10 cellular contexts compared by ENCODE assay signal in genomic region chrX:109782994-109783711, GRCh38. TPM values are rescaled to one million over a fixed set of nuclear protein-coding genes. Genes with fewer than 3 reads are reported as not detected.
A peak's percentile ranks its signal among the peaks of the same experiment; 100 is the strongest.
DNase-seq lines count a peak whose midpoint lies in the region; ATAC-seq and TF ChIP-seq lines count a peak whose summit lies in the region.
"Had no signal": no experiment of that assay in that cellular context is flagged by ENCODE, and none has a peak within 500 bp of the region (broad histone marks: within the 10 kb centered on the region; RNA-seq: fewer than 3 reads in every experiment).

No MANE protein-coding gene starts in this region.

- DNase-seq in GM06990 (ENCODE audit: extremely low read depth, insufficient read length) (peak; percentile 23), esophagus muscularis mucosa (ENCODE audit: extremely low spot score) (no peak), right atrium auricular region (ENCODE audit: low spot score) (no peak), COR-L47 (lab: John Stamatoyannopoulos, UW) (no peak), HEK293T (ENCODE audit: extremely low spot score) (no peak)
- no peak for DNase-seq in activated naive CD8-positive, alpha-beta T cell treated with anti-CD3 and anti-CD28 coated beads, Interleukin-2, amount 10 ng/mL, durations not matched to agents 7 days and 5 days
- DNase-seq: NCI-H146 had no signal

- 70% methylated on average over 6 of the region's 6 CpGs for WGBS in esophagus muscularis mucosa

- H3K4me1 Mint-ChIP-seq in activated naive CD8-positive, alpha-beta T cell treated with anti-CD3 and anti-CD28 coated beads, Interleukin-2, amount 10 ng/mL, durations not matched to agents 7 days and 5 days: peaks cover 8% of the 10 kb centered on the region

- no peaks in the 10 kb centered on the region for H3K27me3 Mint-ChIP-seq in activated naive CD8-positive, alpha-beta T cell treated with anti-CD3 and anti-CD28 coated beads, Interleukin-2, amount 10 ng/mL, durations not matched to agents 7 days and 5 days

- H3K4me3 ChIP-seq in GM06990 (replicated peaks; ENCODE audit: low read depth, low read length): no peak overlapping the region
- H3K4me3 ChIP-seq in esophagus muscularis mucosa: no peak overlapping the region
- no peak overlapping the region for H3K4me3 ChIP-seq in right atrium auricular region
- H3K4me3 ChIP-seq: suprapubic skin had no signal

- H3K36me3 Mint-ChIP-seq in activated naive CD8-positive, alpha-beta T cell treated with anti-CD3 and anti-CD28 coated beads, Interleukin-2, amount 10 ng/mL, durations not matched to agents 7 days and 5 days: no peaks in the 10 kb centered on the region

- CTCF ChIA-PET in HEK293T (lab: Yijun Ruan, JAX): no interaction called here

- intact Hi-C loops in esophagus muscularis mucosa (cut with DNase I): no loop called here

- peak; percentile 88 for ATAC-seq in GM19395 (IDR thresholded peaks at IDR 0.05; ENCODE audit: unreplicated experiment)
- peak; percentile 80 for ATAC-seq in HG03097 (IDR thresholded peaks at IDR 0.05; ENCODE audit: low FRiP score, unreplicated experiment)
- no peak for ATAC-seq in activated naive CD8-positive, alpha-beta T cell treated with anti-CD3 and anti-CD28 coated beads, Interleukin-2, amount 10 ng/mL, durations not matched to agents 7 days and 5 days (ENCODE audit: low read depth)

- POLR2A ChIA-PET in activated naive CD8-positive, alpha-beta T cell treated with anti-CD3 and anti-CD28 coated beads, Interleukin-2, amount 10 ng/mL, durations not matched to agents 7 days and 5 days (lab: Charles Lee): no interaction called here
- POLR2A ChIA-PET in HEK293T (lab: Yijun Ruan, JAX): no interaction called here

- H3K4me3 Mint-ChIP-seq in activated naive CD8-positive, alpha-beta T cell treated with anti-CD3 and anti-CD28 coated beads, Interleukin-2, amount 10 ng/mL, durations not matched to agents 7 days and 5 days: peak overlapping the region; percentile 60

- H3K9me3 Mint-ChIP-seq in activated naive CD8-positive, alpha-beta T cell treated with anti-CD3 and anti-CD28 coated beads, Interleukin-2, amount 10 ng/mL, durations not matched to agents 7 days and 5 days: peaks cover 2% of the 10 kb centered on the region

- H3K27ac ChIP-seq in esophagus muscularis mucosa (replicated peaks in 1 of 4): no peak overlapping the region
- H3K27ac ChIP-seq in right atrium auricular region: no peak overlapping the region
- H3K27ac ChIP-seq: suprapubic skin had no signal

- H3K27ac Mint-ChIP-seq in activated naive CD8-positive, alpha-beta T cell treated with anti-CD3 and anti-CD28 coated beads, Interleukin-2, amount 10 ng/mL, durations not matched to agents 7 days and 5 days: peak overlapping the region; percentile 77

- H3K36me3 ChIP-seq in GM06990 (ENCODE audit: control insufficient read depth, insufficient read depth, low read length): no peaks in the 10 kb centered on the region
- no peaks in the 10 kb centered on the region for H3K36me3 ChIP-seq in esophagus muscularis mucosa
- H3K36me3 ChIP-seq in right atrium auricular region: no peaks in the 10 kb centered on the region
- H3K36me3 ChIP-seq: suprapubic skin had no signal

- TF ChIP-seq EP300 in esophagus muscularis mucosa (IDR thresholded peaks at IDR 0.05): no peak

- H3K27me3 ChIP-seq in GM06990 (replicated peaks; ENCODE audit: control insufficient read depth, insufficient read depth, low read length) (no peaks in the 10 kb centered on the region), esophagus muscularis mucosa (no peaks in the 10 kb centered on the region), right atrium auricular region (no peaks in the 10 kb centered on the region)
- H3K27me3 ChIP-seq: suprapubic skin had no signal

- TF ChIP-seq POLR2A in esophagus muscularis mucosa (IDR thresholded peaks at IDR 0.05; ENCODE audit: low read depth): no peak

- no peaks in the 10 kb centered on the region for H3K4me1 ChIP-seq in esophagus muscularis mucosa
- no peaks in the 10 kb centered on the region for H3K4me1 ChIP-seq in right atrium auricular region
- H3K4me1 ChIP-seq: suprapubic skin had no signal

- no peak for TF ChIP-seq CTCF in GM06990 (IDR thresholded peaks at IDR 0.05; ENCODE audit: insufficient read depth, low read length, poor library complexity, severe bottlenecking)
- no peak for TF ChIP-seq CTCF in esophagus muscularis mucosa (IDR thresholded peaks at IDR 0.05)
- TF ChIP-seq CTCF in right atrium auricular region (IDR thresholded peaks at IDR 0.05): no peak

- H3K9me3 ChIP-seq in esophagus muscularis mucosa (no peaks in the 10 kb centered on the region), right atrium auricular region (no peaks in the 10 kb centered on the region)
- H3K9me3 ChIP-seq: suprapubic skin had no signal

TF ChIP-seq in HEK293T, 16 proteins besides CTCF, POLR2A, EP300 and RAD21:
- TF ChIP-seq ARNT (IDR thresholded peaks at IDR 0.05): no peak
- no peak for TF ChIP-seq LEF1 (IDR thresholded peaks at IDR 0.05; ENCODE audit: borderline replicate concordance)
- TF ChIP-seq ZNF384 (IDR thresholded peaks at IDR 0.05): no peak
- no peak for TF ChIP-seq HDGF (IDR thresholded peaks at IDR 0.05; ENCODE audit: borderline replicate concordance)
- TF ChIP-seq SUZ12 (IDR thresholded peaks at IDR 0.05): no peak
- no peak for TF ChIP-seq L3MBTL2 (conservative IDR thresholded peaks at IDR 0.05)

RNA-seq across cellular contexts. Expression of gene ACSL4, which starts 50.1 kb away (rescaled TPM):
- total RNA-seq in activated naive CD8-positive, alpha-beta T cell treated with anti-CD3 and anti-CD28 coated beads, Interleukin-2, amount 10 ng/mL, durations not matched to agents 7 days and 5 days: 10 to 100 TPM; 34.3 to 44.3 TPM
- 10 to 100 TPM; 34.9 to 61.5 (median 47.9) TPM for total RNA-seq in esophagus muscularis mucosa
- 10 to 100 TPM; 40.5 to 45.5 TPM for total RNA-seq in right atrium auricular region
